Comparison of ENCODE assay signal across 15 cellular contexts in genomic region chr6:11925805-11926204, GRCh38.
DNase-seq lines count a peak whose midpoint lies in the region; ATAC-seq, FAIRE-seq and TF ChIP-seq lines count a peak whose summit lies in the region.
"Had no signal": no experiment of that assay in that cellular context is flagged by ENCODE, and none has a peak within 500 bp of the region (broad histone marks: within the 10 kb centered on the region; RNA-seq: fewer than 3 reads in every experiment).

No MANE protein-coding gene starts in this region.

- H3F3A ChIP-seq in GM23338 (replicated peaks; ENCODE audit: low read depth) = no peaks in the 10 kb centered on the region
- H3F3A ChIP-seq in neural progenitor cell (ENCODE audit: low read depth) = no peaks in the 10 kb centered on the region

- BruUV-seq in K562 (replicated peaks; lab: Mats Ljungman, UMichigan) = no TSS peak

- H3K9ac ChIP-seq in H9 (ENCODE audit: extremely low read depth, insufficient read length, low read length) (no peak overlapping the region), K562 (ENCODE audit: insufficient read depth in 1 of 2, low read depth in 2 of 2, low read length in 2 of 2) (peak overlapping the region in 1 of 2 experiments; percentile 8; a peak in 1 of 4 replicates), neural progenitor cell (no peak overlapping the region)

- TF ChIP-seq EP300 in K562 (IDR thresholded peaks at IDR 0.05; ENCODE audit: low read length) = no peak

- no peak overlapping the region for H3K27ac Mint-ChIP-seq in GM23338
- H3K27ac Mint-ChIP-seq in H9 = peak overlapping the region in 1 of 3 experiments; percentile 37; a peak in 2 of 7 replicates
- H3K27ac Mint-ChIP-seq in neural progenitor cell = peak overlapping the region; percentile 67
- H3K27ac Mint-ChIP-seq in CD14-positive monocyte = no peak overlapping the region
- H3K27ac Mint-ChIP-seq: CD8-positive, alpha-beta memory T cell had no signal

- H3K27me3 Mint-ChIP-seq in GM23338 (ENCODE audit: insufficient read depth, low read depth, poor library complexity) = peaks cover 5% of the 10 kb centered on the region
- peaks cover 1% of the 10 kb centered on the region for H3K27me3 Mint-ChIP-seq in H9 (ENCODE audit: low read depth)
- H3K27me3 Mint-ChIP-seq in neural progenitor cell (ENCODE audit: insufficient read depth, low read depth) = peaks cover 5% of the 10 kb centered on the region
- peaks cover 2% of the 10 kb centered on the region in 3 donors for H3K27me3 Mint-ChIP-seq in CD14-positive monocyte (ENCODE audit: low read depth in 3 of 3)

- no peak for TF ChIP-seq POLR2A in K562 (conservative IDR thresholded peaks at IDR 0.05)

- H3K18ac ChIP-seq in H9 (ENCODE audit: insufficient read length, low read depth, low read length) = no peak overlapping the region

- H2BK120ac ChIP-seq in H9 (ENCODE audit: low read depth, low read length, poor library complexity, severe bottlenecking) = no peak overlapping the region

- H4K8ac ChIP-seq in H9 (replicated peaks; ENCODE audit: insufficient read length, low read depth, low read length) = no peak overlapping the region

- H3K14ac ChIP-seq in H9 (ENCODE audit: insufficient read depth, low read length) = no peak overlapping the region

- no peaks in the 10 kb centered on the region for H3K36me3 ChIP-seq in GM23338 (ENCODE audit: insufficient read depth)
- no peaks in the 10 kb centered on the region; the same call in 2 of the 3 replicates for H3K36me3 ChIP-seq in K562 (ENCODE audit: control insufficient read depth, insufficient read depth, low read length)
- H3K36me3 ChIP-seq in neural progenitor cell = no peaks in the 10 kb centered on the region

- WGBS in H9 (ENCODE audit: extremely low coverage, insufficient read length, low lambda C conversion rate) = no CpG with 5 or more reads among the region's 9 CpGs
- 89% methylated on average over 9 of the region's 9 CpGs for WGBS in K562 (ENCODE audit: insufficient coverage, low coverage, missing lambda C conversion rate)

- no peaks in the 10 kb centered on the region for H4K20me1 ChIP-seq in GM23338 (replicated peaks; ENCODE audit: insufficient read depth)
- no peaks in the 10 kb centered on the region for H4K20me1 ChIP-seq in H9 (ENCODE audit: control insufficient read depth, insufficient read depth, insufficient read length)
- no peaks in the 10 kb centered on the region for H4K20me1 ChIP-seq in K562 (replicated peaks; ENCODE audit: control insufficient read depth, insufficient read depth, low read length)
- H4K20me1 ChIP-seq in neural progenitor cell (ENCODE audit: low read depth) = no peaks in the 10 kb centered on the region

- no peaks in the 10 kb centered on the region for H3K79me1 ChIP-seq in H9 (ENCODE audit: insufficient read depth, low read depth, low read length, poor library complexity, severe bottlenecking)

- no peaks in the 10 kb centered on the region for H3K23me2 ChIP-seq in H9 (ENCODE audit: insufficient read length, low read depth, low read length, poor library complexity, severe bottlenecking)

- no peak overlapping the region for H3K27ac ChIP-seq in GM23338 (ENCODE audit: low read depth)
- no peak overlapping the region for H3K27ac ChIP-seq in H9 (ENCODE audit: insufficient read length, low read depth, low read length)
- H3K27ac ChIP-seq in K562 (ENCODE audit: extremely low read depth, low read depth, low read length) = no peak overlapping the region
- no peak overlapping the region for H3K27ac ChIP-seq in neural progenitor cell
- H3K27ac ChIP-seq: A549, HL-60 had no signal

- H3K4me2 ChIP-seq in GM23338 = no peak overlapping the region
- H3K4me2 ChIP-seq in H9 (ENCODE audit: insufficient read depth, insufficient read length, low read length) = no peak overlapping the region
- H3K4me2 ChIP-seq in K562 (ENCODE audit: insufficient read depth, low read length) = no peak overlapping the region
- no peak overlapping the region for H3K4me2 ChIP-seq in neural progenitor cell
- H3K4me2 ChIP-seq: A549 had no signal

- no peak overlapping the region for H3K4ac ChIP-seq in H9 (ENCODE audit: low read depth, low read length)

- in situ Hi-C loops in K562 (cut with MboI) = no loop called here

- H3K4me3 Mint-ChIP-seq in GM23338 (no peak overlapping the region), H9 (no peak overlapping the region), neural progenitor cell (no peak overlapping the region), CD14-positive monocyte (no peak overlapping the region)
- H3K4me3 Mint-ChIP-seq: CD8-positive, alpha-beta memory T cell had no signal

- no peak overlapping the region for H3K23ac ChIP-seq in H9 (ENCODE audit: insufficient read length, low read depth, low read length)

- H2BK12ac ChIP-seq in H9 (ENCODE audit: insufficient read length, low read depth, low read length) = no peak overlapping the region

- intact Hi-C loops in K562 (cut with micrococcal nuclease) = no loop called here
- intact Hi-C loops in CD14-positive monocyte (cut with micrococcal nuclease) = no loop called here

- no peak overlapping the region for H2AK5ac ChIP-seq in H9 (ENCODE audit: insufficient read length, low read length)

- DNase-seq in GM23338 (ENCODE audit: low spot score) = no peak
- no peak for DNase-seq in H9
- DNase-seq in K562 (ENCODE audit: extremely low read depth in 1 of 4, low spot score in 3 of 4) = no peak
- DNase-seq in neural progenitor cell (ENCODE audit: low spot score) = no peak
- no peak for DNase-seq in CD14-positive monocyte (ENCODE audit: low spot score)
- DNase-seq: CD8-positive, alpha-beta memory T cell; DMS53; GF-D8; KG1 had no signal

- no peak overlapping the region for H4K91ac ChIP-seq in H9 (ENCODE audit: insufficient read length, low read depth, low read length)

- H3K36me3 Mint-ChIP-seq in GM23338 (ENCODE audit: low read depth) (no peaks in the 10 kb centered on the region), H9 (ENCODE audit: insufficient read depth in 1 of 3, low read depth in 3 of 3) (no peaks in the 10 kb centered on the region), neural progenitor cell (no peaks in the 10 kb centered on the region), CD14-positive monocyte (no peaks in the 10 kb centered on the region)
- H3K36me3 Mint-ChIP-seq: CD8-positive, alpha-beta memory T cell had no signal

- H3K4me1 ChIP-seq in GM23338 (ENCODE audit: insufficient read depth) = no peaks in the 10 kb centered on the region
- H3K4me1 ChIP-seq in H9 (ENCODE audit: insufficient read depth, low read length) = peaks cover 7% of the 10 kb centered on the region; the same call in 1 of the 2 replicates
- peaks cover 12 to 32% of the 10 kb centered on the region in 2 experiments for H3K4me1 ChIP-seq in K562 (replicated peaks in 1 of 2; ENCODE audit: control insufficient read depth in 2 of 2, insufficient read depth in 2 of 2, low read length in 2 of 2)
- H3K4me1 ChIP-seq in neural progenitor cell = no peaks in the 10 kb centered on the region

- H2BK20ac ChIP-seq in H9 (ENCODE audit: low read depth, low read length, poor library complexity, severe bottlenecking) = no peak overlapping the region

- H3K56ac ChIP-seq in H9 (ENCODE audit: insufficient read length, low read depth, low read length) = no peak overlapping the region

- no peak overlapping the region for H2BK15ac ChIP-seq in H9 (ENCODE audit: low read depth, low read length)

- H3T11ph ChIP-seq in H9 (ENCODE audit: low read length) = no peak overlapping the region

- H3K9me3 Mint-ChIP-seq in GM23338 = no peaks in the 10 kb centered on the region
- no peaks in the 10 kb centered on the region; a peak in 1 of 5 replicates for H3K9me3 Mint-ChIP-seq in H9
- H3K9me3 Mint-ChIP-seq in neural progenitor cell = no peaks in the 10 kb centered on the region
- H3K9me3 Mint-ChIP-seq in CD14-positive monocyte = peaks cover 0 to 3% (median 0%) of the 10 kb centered on the region in 7 donors
- H3K9me3 Mint-ChIP-seq: CD8-positive, alpha-beta memory T cell had no signal

- FAIRE-seq in K562 (lab: Jason Lieb, UNC) = no peak
- FAIRE-seq: A549, GM19239, H54 had no signal

- H3K4me1 Mint-ChIP-seq in GM23338 (peaks cover 16% of the 10 kb centered on the region), H9 (peaks cover 18 to 24% of the 10 kb centered on the region in 2 experiments), neural progenitor cell (peaks cover 9% of the 10 kb centered on the region), CD14-positive monocyte (peaks cover 2% of the 10 kb centered on the region)
- H3K4me1 Mint-ChIP-seq: CD8-positive, alpha-beta memory T cell had no signal

- H3K9me1 ChIP-seq in K562 (ENCODE audit: control insufficient read depth, insufficient read depth, low read length) = no peaks in the 10 kb centered on the region

- TF ChIP-seq RAD21 in K562 (CRISPR knock-in tag; conservative IDR thresholded peaks at IDR 0.05 in 1 of 2, IDR thresholded peaks at IDR 0.05 in 1 of 2) = no peak

- TF ChIP-seq CTCF in GM23338 (conservative IDR thresholded peaks at IDR 0.05; ENCODE audit: low read depth in 2 of 2) (peak in 1 of 2 experiments; percentile 12; a peak in 1 of 4 replicates), H9 (conservative IDR thresholded peaks at IDR 0.05) (0 out of 3 replicates have a peak, but pooled peaks have one; percentile 10), K562 (IDR thresholded peaks at IDR 0.05 in 2 of 3, conservative IDR thresholded peaks at IDR 0.05 in 1 of 3; ENCODE audit: insufficient read depth in 2 of 3, low read depth in 1 of 3, low read length in 3 of 3) (no peak), neural progenitor cell (IDR thresholded peaks at IDR 0.05) (no peak), CD14-positive monocyte (IDR thresholded peaks at IDR 0.05) (no peak)

- no peaks in the 10 kb centered on the region for H3K9me2 ChIP-seq in GM23338 (ENCODE audit: insufficient read depth)

- H3K9me3 ChIP-seq in H9 (ENCODE audit: control insufficient read depth, low read depth, low read length) (no peaks in the 10 kb centered on the region), K562 (replicated peaks; ENCODE audit: control insufficient read depth, insufficient read depth, low read depth, low read length) (no peaks in the 10 kb centered on the region; the same call in 1 of the 2 replicates), neural progenitor cell (ENCODE audit: low read depth) (no peaks in the 10 kb centered on the region)
- H3K9me3 ChIP-seq: A549 had no signal

- POLR2A ChIA-PET in K562 (lab: Yijun Ruan, JAX) = no interaction called here

- no peaks in the 10 kb centered on the region for H3K27me3 ChIP-seq in GM23338 (ENCODE audit: insufficient read depth)
- no peaks in the 10 kb centered on the region for H3K27me3 ChIP-seq in H9 (ENCODE audit: insufficient read depth, low read length)
- no peaks in the 10 kb centered on the region for H3K27me3 ChIP-seq in K562 (ENCODE audit: control insufficient read depth in 2 of 2, insufficient read depth in 2 of 2, low read length in 2 of 2)
- H3K27me3 ChIP-seq in neural progenitor cell = no peaks in the 10 kb centered on the region

- no peak overlapping the region for H2BK5ac ChIP-seq in H9 (ENCODE audit: insufficient read length, low read length)

- H3K79me2 ChIP-seq in GM23338 (replicated peaks; ENCODE audit: insufficient read depth) (no peaks in the 10 kb centered on the region), H9 (ENCODE audit: insufficient read depth, low read length) (no peaks in the 10 kb centered on the region), K562 (ENCODE audit: control insufficient read depth, insufficient read depth, low read length) (no peaks in the 10 kb centered on the region), neural progenitor cell (ENCODE audit: low read depth) (no peaks in the 10 kb centered on the region)

- no peak overlapping the region for H3K4me3 ChIP-seq in GM23338
- H3K4me3 ChIP-seq in K562 = no peak overlapping the region
- no peak overlapping the region for H3K4me3 ChIP-seq in neural progenitor cell
- H3K4me3 ChIP-seq: A549 had no signal

- ATAC-seq in GM23338 = peak; percentile 50; the same call in 2 of the 3 replicates
- no peak for ATAC-seq in K562
- ATAC-seq in HG03135 (IDR thresholded peaks at IDR 0.05; ENCODE audit: unreplicated experiment) = no peak
- no peak for ATAC-seq in HG03565 (IDR thresholded peaks at IDR 0.05; ENCODE audit: unreplicated experiment)
- ATAC-seq: A549 had no signal

- H2AFZ ChIP-seq in GM23338 (peak overlapping the region; percentile 67; the same call in 1 of the 2 replicates), H9 (ENCODE audit: low read length) (no peak overlapping the region), K562 (ENCODE audit: low read depth, low read length) (no peak overlapping the region), neural progenitor cell (replicated peaks) (no peak overlapping the region)

- H4K5ac ChIP-seq in H9 (ENCODE audit: insufficient read length, low read depth, low read length) = no peak overlapping the region

- CTCF ChIA-PET in K562 (lab: Yijun Ruan, JAX; ENCODE audit: low intra/inter-chr PET ratio) = no interaction called here
